1 cellular context compared by ENCODE assay signal in genomic region chr10:59865101-59865500, GRCh38.
TF ChIP-seq lines count a peak whose summit lies in the region.

No MANE protein-coding gene starts in this region.

TF ChIP-seq in HEK293, 187 proteins besides CTCF, POLR2A, EP300 and RAD21 (continued from another document):
- TF ChIP-seq ZNF513 (tag by site-specific recombination; IDR thresholded peaks at IDR 0.05) (no peak), ZNF791 (tag by site-specific recombination; IDR thresholded peaks at IDR 0.05) (no peak), ZNF449 (tag by site-specific recombination; IDR thresholded peaks at IDR 0.05) (no peak), ZNF654 (tag by site-specific recombination; IDR thresholded peaks at IDR 0.05; ENCODE audit: low read depth) (peak; percentile 68), ZNF394 (tag by site-specific recombination; IDR thresholded peaks at IDR 0.05; ENCODE audit: borderline replicate concordance) (no peak), ELK4 (IDR thresholded peaks at IDR 0.05; ENCODE audit: borderline replicate concordance, low read depth, low read length) (no peak), ZNF248 (tag by site-specific recombination; IDR thresholded peaks at IDR 0.05) (no peak), ZNF423 (tag by site-specific recombination; IDR thresholded peaks at IDR 0.05) (no peak), ZNF629 (tag by site-specific recombination; IDR thresholded peaks at IDR 0.05) (no peak), KLF16 (tag by site-specific recombination; IDR thresholded peaks at IDR 0.05) (no peak)
- TF ChIP-seq, protein P1, sequence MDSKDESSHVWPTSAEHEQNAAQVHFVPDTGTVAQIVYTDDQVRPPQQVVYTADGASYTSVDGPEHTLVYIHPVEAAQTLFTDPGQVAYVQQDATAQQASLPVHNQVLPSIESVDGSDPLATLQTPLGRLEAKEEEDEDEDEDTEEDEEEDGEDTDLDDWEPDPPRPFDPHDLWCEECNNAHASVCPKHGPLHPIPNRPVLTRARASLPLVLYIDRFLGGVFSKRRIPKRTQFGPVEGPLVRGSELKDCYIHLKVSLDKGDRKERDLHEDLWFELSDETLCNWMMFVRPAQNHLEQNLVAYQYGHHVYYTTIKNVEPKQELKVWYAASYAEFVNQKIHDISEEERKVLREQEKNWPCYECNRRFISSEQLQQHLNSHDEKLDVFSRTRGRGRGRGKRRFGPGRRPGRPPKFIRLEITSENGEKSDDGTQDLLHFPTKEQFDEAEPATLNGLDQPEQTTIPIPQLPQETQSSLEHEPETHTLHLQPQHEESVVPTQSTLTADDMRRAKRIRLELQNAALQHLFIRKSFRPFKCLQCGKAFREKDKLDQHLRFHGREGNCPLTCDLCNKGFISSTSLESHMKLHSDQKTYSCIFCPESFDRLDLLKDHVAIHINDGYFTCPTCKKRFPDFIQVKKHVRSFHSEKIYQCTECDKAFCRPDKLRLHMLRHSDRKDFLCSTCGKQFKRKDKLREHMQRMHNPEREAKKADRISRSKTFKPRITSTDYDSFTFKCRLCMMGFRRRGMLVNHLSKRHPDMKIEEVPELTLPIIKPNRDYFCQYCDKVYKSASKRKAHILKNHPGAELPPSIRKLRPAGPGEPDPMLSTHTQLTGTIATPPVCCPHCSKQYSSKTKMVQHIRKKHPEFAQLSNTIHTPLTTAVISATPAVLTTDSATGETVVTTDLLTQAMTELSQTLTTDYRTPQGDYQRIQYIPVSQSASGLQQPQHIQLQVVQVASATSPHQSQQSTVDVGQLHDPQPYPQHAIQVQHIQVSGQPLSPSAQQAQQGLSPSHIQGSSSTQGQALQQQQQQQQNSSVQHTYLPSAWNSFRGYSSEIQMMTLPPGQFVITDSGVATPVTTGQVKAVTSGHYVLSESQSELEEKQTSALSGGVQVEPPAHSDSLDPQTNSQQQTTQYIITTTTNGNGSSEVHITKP (tag by site-specific recombination; IDR thresholded peaks at IDR 0.05) = peak; percentile 32
- TF ChIP-seq, protein P2, sequence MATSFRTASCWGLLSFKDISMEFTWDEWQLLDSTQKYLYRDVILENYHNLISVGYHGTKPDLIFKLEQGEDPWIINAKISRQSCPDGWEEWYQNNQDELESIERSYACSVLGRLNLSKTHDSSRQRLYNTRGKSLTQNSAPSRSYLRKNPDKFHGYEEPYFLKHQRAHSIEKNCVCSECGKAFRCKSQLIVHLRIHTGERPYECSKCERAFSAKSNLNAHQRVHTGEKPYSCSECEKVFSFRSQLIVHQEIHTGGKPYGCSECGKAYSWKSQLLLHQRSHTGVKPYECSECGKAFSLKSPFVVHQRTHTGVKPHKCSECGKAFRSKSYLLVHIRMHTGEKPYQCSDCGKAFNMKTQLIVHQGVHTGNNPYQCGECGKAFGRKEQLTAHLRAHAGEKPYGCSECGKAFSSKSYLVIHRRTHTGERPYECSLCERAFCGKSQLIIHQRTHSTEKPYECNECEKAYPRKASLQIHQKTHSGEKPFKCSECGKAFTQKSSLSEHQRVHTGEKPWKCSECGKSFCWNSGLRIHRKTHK (tag by site-specific recombination; IDR thresholded peaks at IDR 0.05) = no peak
- TF ChIP-seq, protein P3, sequence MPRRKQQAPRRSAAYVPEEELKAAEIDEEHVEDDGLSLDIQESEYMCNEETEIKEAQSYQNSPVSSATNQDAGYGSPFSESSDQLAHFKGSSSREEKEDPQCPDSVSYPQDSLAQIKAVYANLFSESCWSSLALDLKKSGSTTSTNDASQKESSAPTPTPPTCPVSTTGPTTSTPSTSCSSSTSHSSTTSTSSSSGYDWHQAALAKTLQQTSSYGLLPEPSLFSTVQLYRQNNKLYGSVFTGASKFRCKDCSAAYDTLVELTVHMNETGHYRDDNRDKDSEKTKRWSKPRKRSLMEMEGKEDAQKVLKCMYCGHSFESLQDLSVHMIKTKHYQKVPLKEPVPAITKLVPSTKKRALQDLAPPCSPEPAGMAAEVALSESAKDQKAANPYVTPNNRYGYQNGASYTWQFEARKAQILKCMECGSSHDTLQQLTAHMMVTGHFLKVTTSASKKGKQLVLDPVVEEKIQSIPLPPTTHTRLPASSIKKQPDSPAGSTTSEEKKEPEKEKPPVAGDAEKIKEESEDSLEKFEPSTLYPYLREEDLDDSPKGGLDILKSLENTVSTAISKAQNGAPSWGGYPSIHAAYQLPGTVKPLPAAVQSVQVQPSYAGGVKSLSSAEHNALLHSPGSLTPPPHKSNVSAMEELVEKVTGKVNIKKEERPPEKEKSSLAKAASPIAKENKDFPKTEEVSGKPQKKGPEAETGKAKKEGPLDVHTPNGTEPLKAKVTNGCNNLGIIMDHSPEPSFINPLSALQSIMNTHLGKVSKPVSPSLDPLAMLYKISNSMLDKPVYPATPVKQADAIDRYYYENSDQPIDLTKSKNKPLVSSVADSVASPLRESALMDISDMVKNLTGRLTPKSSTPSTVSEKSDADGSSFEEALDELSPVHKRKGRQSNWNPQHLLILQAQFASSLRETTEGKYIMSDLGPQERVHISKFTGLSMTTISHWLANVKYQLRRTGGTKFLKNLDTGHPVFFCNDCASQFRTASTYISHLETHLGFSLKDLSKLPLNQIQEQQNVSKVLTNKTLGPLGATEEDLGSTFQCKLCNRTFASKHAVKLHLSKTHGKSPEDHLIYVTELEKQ (tag by site-specific recombination; IDR thresholded peaks at IDR 0.05; ENCODE audit: borderline replicate concordance) = no peak
